22 cellular contexts compared by ENCODE assay signal in genomic region chr11:75289919-75290318, GRCh38. TPM values are rescaled to one million over a fixed set of nuclear protein-coding genes. Genes with fewer than 3 reads are reported as not detected.
A peak's percentile ranks its signal among the peaks of the same experiment; 100 is the strongest.
DNase-seq lines count a peak whose midpoint lies in the region; ATAC-seq and TF ChIP-seq lines count a peak whose summit lies in the region.
"Had no signal": no experiment of that assay in that cellular context is flagged by ENCODE, and none has a peak within 500 bp of the region (broad histone marks: within the 10 kb centered on the region; RNA-seq: fewer than 3 reads in every experiment).

No MANE protein-coding gene starts in this region.

- ATAC-seq in right cardiac atrium (no peak), Right ventricle myocardium superior (ENCODE audit: poor library complexity) (no peak)
- ATAC-seq: CD8-positive, alpha-beta T cell; SK-N-SH treated with all-trans-retinoic acid at 6 μM for 48 hours had no signal

- no peaks in the 10 kb centered on the region for H3K27me3 Mint-ChIP-seq in endodermal cell (ENCODE audit: insufficient read depth)

- peaks cover 24% of the 10 kb centered on the region for H3K4me1 Mint-ChIP-seq in endodermal cell
- H3K4me1 Mint-ChIP-seq: H9 had no signal

- no peak overlapping the region for H3K4me3 ChIP-seq in right cardiac atrium (ENCODE audit: low read length)
- no peak overlapping the region for H3K4me3 ChIP-seq in WERI-Rb-1 (ENCODE audit: low read depth, low read length)
- no peak overlapping the region for H3K4me3 ChIP-seq in endodermal cell (ENCODE audit: low read length)
- H3K4me3 ChIP-seq: GM23248, Peyer's patch had no signal

- WGBS in right cardiac atrium: 93% methylated on average over 12 of the region's 12 CpGs
- 89 to 95% methylated on average over 10 to 12 of the region's 12 CpGs for WGBS in endodermal cell (ENCODE audit: insufficient coverage in 1 of 2, insufficient read length in 1 of 2), 2 experiments

- TF ChIP-seq CTCF in WERI-Rb-1 (IDR thresholded peaks at IDR 0.05; ENCODE audit: low read depth, low read length): no peak
- no peak for TF ChIP-seq CTCF in endodermal cell (conservative IDR thresholded peaks at IDR 0.05)

- intact Hi-C loops in right cardiac atrium (cut with DNase I): loop anchor here in 2 of 4 donors (10.0 kb wide), 2 partner anchors 45 to 235 kb away; partner anchors contain the start of gene GDPD5 (in 1 of the 2)
- intact Hi-C loops in Right ventricle myocardium superior (cut with DNase I): no loop called here

- DNase-seq in right cardiac atrium (peak in 2 of 3 donors; percentile 12 to 14), Right ventricle myocardium superior (no peak), WERI-Rb-1 (peak; percentile 34), endodermal cell (no peak), substantia nigra (lab: John Stamatoyannopoulos, UW) (no peak), NCI-H748 treated with DMSO at 0.1 percent for 48 hours (lab: John Stamatoyannopoulos, UW) (no peak), NCI-H345 (lab: John Stamatoyannopoulos, UW) (no peak), SHP77 (lab: John Stamatoyannopoulos, UW) (no peak)
- DNase-seq: Caco-2; CD8-positive, alpha-beta T cell; GM23248; H9; KBM-7; NCI-H2029; NCI-H446 treated with DMSO at 0.1 percent for 48 hours; NCI-H526; Peyer's patch had no signal

- H3K27ac Mint-ChIP-seq in endodermal cell: peak overlapping the region; percentile 82

- H3K4me3 Mint-ChIP-seq in endodermal cell: no peak overlapping the region
- H3K4me3 Mint-ChIP-seq: CD8-positive, alpha-beta T cell; H9 had no signal

- H3K9ac ChIP-seq in endodermal cell (ENCODE audit: extremely low read depth, low read length, poor library complexity, severe bottlenecking): no peak overlapping the region
- H3K9ac ChIP-seq: GM23248 had no signal

- H3K27me3 ChIP-seq in right cardiac atrium (ENCODE audit: control insufficient read depth, insufficient read depth) (no peaks in the 10 kb centered on the region), WERI-Rb-1 (ENCODE audit: insufficient read depth, low read depth, severe bottlenecking) (no peaks in the 10 kb centered on the region), endodermal cell (ENCODE audit: control insufficient read depth, insufficient read depth, low read length, poor library complexity, severe bottlenecking) (no peaks in the 10 kb centered on the region)
- H3K27me3 ChIP-seq: Peyer's patch had no signal

- peaks cover 51% of the 10 kb centered on the region for H3K36me3 Mint-ChIP-seq in endodermal cell (ENCODE audit: low read depth)

- no peaks in the 10 kb centered on the region for H3K9me3 ChIP-seq in right cardiac atrium (ENCODE audit: control insufficient read depth, low read length)
- H3K9me3 ChIP-seq in WERI-Rb-1 (ENCODE audit: severe bottlenecking): no peaks in the 10 kb centered on the region
- no peaks in the 10 kb centered on the region for H3K9me3 ChIP-seq in endodermal cell (ENCODE audit: control insufficient read depth, low read length)
- H3K9me3 ChIP-seq: Caco-2, Peyer's patch had no signal

- H3K27ac ChIP-seq in right cardiac atrium (ENCODE audit: low read length) (no peak overlapping the region), WERI-Rb-1 (no peak overlapping the region), endodermal cell (ENCODE audit: low read depth, low read length) (no peak overlapping the region), substantia nigra (ENCODE audit: low read depth, low read length, poor library complexity, severe bottlenecking) (peak overlapping the region; percentile 76)
- H3K27ac ChIP-seq: GM23248, Peyer's patch had no signal

- H3K36me3 ChIP-seq in WERI-Rb-1: no peaks in the 10 kb centered on the region; the same call in 1 of the 2 replicates
- peaks cover 61% of the 10 kb centered on the region for H3K36me3 ChIP-seq in endodermal cell (ENCODE audit: control insufficient read depth, insufficient read depth, low read length)

- H3K4me1 ChIP-seq in right cardiac atrium (ENCODE audit: control insufficient read depth, insufficient read depth, low read length) (no peaks in the 10 kb centered on the region), endodermal cell (ENCODE audit: control insufficient read depth, insufficient read depth, low read length) (peaks cover 4% of the 10 kb centered on the region)
- H3K4me1 ChIP-seq: Caco-2, Peyer's patch had no signal

- H3K9me3 Mint-ChIP-seq in endodermal cell: no peaks in the 10 kb centered on the region
- H3K9me3 Mint-ChIP-seq: CD8-positive, alpha-beta T cell; H9 had no signal

RNA-seq across cellular contexts. Expression of gene TPBGL, which starts 49.3 kb away (rescaled TPM):
- total RNA-seq in right cardiac atrium (under 1 TPM in 3 of 4 donors, not detected in 1; 0.09 to 0.25 (median 0.09) TPM), Right ventricle myocardium superior (0.11 TPM), endodermal cell (under 1 TPM in 1 of 2 donors, not detected in 1; 0.13 TPM)
- polyA plus RNA-seq in right cardiac atrium: 0.05 TPM
- 0.28 TPM for polyA plus RNA-seq in endodermal cell (2013, experiment 1 of 2)
- 0.21 TPM for polyA plus RNA-seq in endodermal cell (2013, experiment 2 of 2)
- total RNA-seq: A172, GM23248, LHCN-M2, MCF 10A had no signal
- polyA plus RNA-seq: BJ, GM23248 had no signal

Comparison
In these comparisons a context has a peak if more than half of its experiments do, and no peak if none do; other contexts are left out.
1. DNase-seq: peak in right cardiac atrium (2 of 3) and WERI-Rb-1 (single experiment); none in Right ventricle myocardium superior (single experiment), endodermal cell (single experiment), substantia nigra (0 of 49), NCI-H748 treated with DMSO at 0.1 percent for 48 hours (single experiment), NCI-H345 (single experiment) and SHP77 (0 of 2).